29 cellular contexts compared by ENCODE assay signal in the genomic region with DNA sequence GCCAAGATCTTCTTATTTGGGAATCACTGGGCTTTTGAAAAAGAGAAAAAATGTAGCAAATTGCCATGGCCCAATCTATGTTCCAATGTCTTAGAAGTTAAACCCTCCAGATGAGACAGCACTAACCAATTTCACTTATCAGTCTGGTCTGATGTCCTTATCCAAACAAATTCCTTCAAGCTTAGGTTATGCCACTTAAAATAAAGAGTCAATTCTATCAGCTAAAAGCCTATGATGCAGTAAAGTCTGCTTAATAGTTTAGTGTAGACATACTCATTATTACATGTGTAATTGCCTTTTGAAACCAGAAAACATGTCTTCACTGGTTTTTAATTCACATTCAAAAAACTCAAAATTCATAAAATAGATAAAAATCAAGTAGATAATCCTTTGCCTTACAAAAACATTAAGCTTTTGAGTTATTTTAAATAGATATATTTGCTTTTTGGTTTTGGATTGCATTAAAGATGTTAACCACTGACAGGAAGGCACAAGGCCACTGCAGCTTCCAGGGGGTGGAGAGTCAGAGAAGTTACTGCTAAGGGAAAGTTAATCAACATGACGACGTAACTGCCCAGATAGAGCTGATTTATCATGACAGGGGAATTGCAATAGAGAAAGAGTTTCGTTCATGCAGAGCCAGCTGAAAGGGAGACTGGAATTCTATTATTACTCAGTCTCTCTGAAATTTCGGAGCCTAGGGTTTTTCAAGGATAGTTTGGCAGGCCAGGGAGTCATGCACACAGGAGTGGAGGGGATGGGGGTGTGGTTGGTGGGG.
"Had no signal": no experiment of that assay in that cellular context is flagged by ENCODE, and none has a peak within 500 bp of the region (broad histone marks: within the 10 kb centered on the region; RNA-seq: fewer than 3 reads in every experiment).

No MANE protein-coding gene starts in this region.

- H3K27me3 ChIP-seq: brain microvascular endothelial cell, neural progenitor cell, vagina had no signal

- H3K27ac ChIP-seq: brain microvascular endothelial cell, foreskin keratinocyte, heart right ventricle, left ventricle myocardium inferior, neural progenitor cell, parathyroid adenoma, psoas muscle, sigmoid colon, vagina had no signal

- DNase-seq: activated CD4-positive, alpha-beta T cell treated with anti-CD3 and anti-CD28 coated beads for 36 hours; activated CD4-positive, CD25-positive, alpha-beta regulatory T cell; activated CD8-positive, alpha-beta memory T cell treated with anti-CD3 and anti-CD28 coated beads, Interleukin-2, amount 10 ng/mL, durations not matched to agents 7 days and 5 days; activated CD8-positive, alpha-beta T cell treated with anti-CD3 and anti-CD28 coated beads, Interleukin-2, amount 10 ng/mL, durations not matched to agents 7 days and 5 days; activated naive CD4-positive, alpha-beta T cell treated with Interleukin-2 at 50 U/mL for 16 hours; activated T-cell treated with anti-CD3 and anti-CD28 coated beads, Interleukin-2, amount 50 U/mL, for 72 hours; aorta; brain microvascular endothelial cell; foreskin keratinocyte; heart right ventricle; left ventricle myocardium inferior; midbrain; naive thymus-derived CD4-positive, alpha-beta T cell; occipital lobe; psoas muscle; sigmoid colon; small intestine; stimulated activated CD4-positive, alpha-beta T cell treated with anti-CD3 and anti-CD28 coated beads, Interleukin-1b, Interleukin-23, amount 100 ng/mL, for 48 hours; stimulated activated CD4-positive, alpha-beta T cell treated with anti-CD3 and anti-CD28 coated beads, Interleukin-4, amount 100 ng/mL, for 4 hours; stimulated activated CD8-positive, alpha-beta memory T cell treated with anti-CD3 and anti-CD28 coated beads, Interleukin-4, amount 100 ng/mL, for 48 hours; stimulated activated naive CD8-positive, alpha-beta T cell treated with anti-CD3 and anti-CD28 coated beads, Interleukin-15, amount 100 ng/mL, for 72 hours; substantia nigra had no signal

- H3K9me3 Mint-ChIP-seq: neural progenitor cell; stimulated activated naive CD8-positive, alpha-beta T cell treated with anti-CD3 and anti-CD28 coated beads, Interleukin-15, amount 100 ng/mL, for 72 hours; type B pancreatic cell had no signal

- H3K27ac Mint-ChIP-seq: activated CD4-positive, alpha-beta T cell treated with anti-CD3 and anti-CD28 coated beads for 36 hours; activated CD8-positive, alpha-beta memory T cell treated with anti-CD3 and anti-CD28 coated beads, Interleukin-2, amount 10 ng/mL, durations not matched to agents 7 days and 5 days; activated CD8-positive, alpha-beta T cell treated with anti-CD3 and anti-CD28 coated beads, Interleukin-2, amount 10 ng/mL, durations not matched to agents 7 days and 5 days; activated naive CD8-positive, alpha-beta T cell; activated T-cell treated with anti-CD3 and anti-CD28 coated beads, Interleukin-2, amount 50 U/mL, for 72 hours; naive thymus-derived CD4-positive, alpha-beta T cell; neural progenitor cell; stimulated activated memory B cell treated with anti-CD40 and anti-IgM and Interleukin-4, amounts not matched to agents 10 μg/mL and 1 μg/mL and 100 μg/mL, for 72 hours; stimulated activated naive CD8-positive, alpha-beta T cell treated with anti-CD3 and anti-CD28 coated beads, Interleukin-15, amount 100 ng/mL, for 72 hours; type B pancreatic cell had no signal

- H3K4me1 Mint-ChIP-seq: activated CD4-positive, alpha-beta T cell treated with anti-CD3 and anti-CD28 coated beads for 36 hours; activated CD8-positive, alpha-beta memory T cell treated with anti-CD3 and anti-CD28 coated beads, Interleukin-2, amount 10 ng/mL, durations not matched to agents 7 days and 5 days; naive thymus-derived CD4-positive, alpha-beta T cell; neural progenitor cell; stimulated activated memory B cell treated with anti-CD40 and anti-IgM and Interleukin-4, amounts not matched to agents 10 μg/mL and 1 μg/mL and 100 μg/mL, for 72 hours; stimulated activated naive CD8-positive, alpha-beta T cell treated with anti-CD3 and anti-CD28 coated beads, Interleukin-15, amount 100 ng/mL, for 72 hours had no signal

- H2AFZ ChIP-seq: neural progenitor cell, parathyroid adenoma had no signal

- H3K36me3 ChIP-seq: brain microvascular endothelial cell, heart right ventricle, left ventricle myocardium inferior, neural progenitor cell, sigmoid colon, vagina had no signal

- H3K79me2 ChIP-seq: parathyroid adenoma had no signal

- H3K4me1 ChIP-seq: foreskin keratinocyte, heart right ventricle, left ventricle myocardium inferior, neural progenitor cell, parathyroid adenoma, psoas muscle, sigmoid colon, vagina had no signal

- H3K9me3 ChIP-seq: left ventricle myocardium inferior, psoas muscle, sigmoid colon, vagina had no signal

- H3K4me3 Mint-ChIP-seq: activated CD4-positive, alpha-beta T cell treated with anti-CD3 and anti-CD28 coated beads for 36 hours; activated CD8-positive, alpha-beta memory T cell treated with anti-CD3 and anti-CD28 coated beads, Interleukin-2, amount 10 ng/mL, durations not matched to agents 7 days and 5 days; activated CD8-positive, alpha-beta T cell treated with anti-CD3 and anti-CD28 coated beads, Interleukin-2, amount 10 ng/mL, durations not matched to agents 7 days and 5 days; activated naive CD8-positive, alpha-beta T cell; activated T-cell treated with anti-CD3 and anti-CD28 coated beads, Interleukin-2, amount 50 U/mL, for 72 hours; naive thymus-derived CD4-positive, alpha-beta T cell; neural progenitor cell; stimulated activated memory B cell treated with anti-CD40 and anti-IgM and Interleukin-4, amounts not matched to agents 10 μg/mL and 1 μg/mL and 100 μg/mL, for 72 hours; stimulated activated naive CD8-positive, alpha-beta T cell treated with anti-CD3 and anti-CD28 coated beads, Interleukin-15, amount 100 ng/mL, for 72 hours; type B pancreatic cell had no signal

- H3K36me3 Mint-ChIP-seq: activated CD8-positive, alpha-beta memory T cell treated with anti-CD3 and anti-CD28 coated beads, Interleukin-2, amount 10 ng/mL, durations not matched to agents 7 days and 5 days; activated naive CD8-positive, alpha-beta T cell; naive thymus-derived CD4-positive, alpha-beta T cell; stimulated activated memory B cell treated with anti-CD40 and anti-IgM and Interleukin-4, amounts not matched to agents 10 μg/mL and 1 μg/mL and 100 μg/mL, for 72 hours; type B pancreatic cell had no signal

- H3K9ac ChIP-seq: neural progenitor cell, parathyroid adenoma had no signal

- H3K4me3 ChIP-seq: heart right ventricle, left ventricle myocardium inferior, neural progenitor cell, psoas muscle, sigmoid colon, vagina had no signal

- H3K4me2 ChIP-seq: neural progenitor cell had no signal

- ATAC-seq: activated CD4-positive, alpha-beta T cell treated with anti-CD3 and anti-CD28 coated beads for 36 hours; activated CD8-positive, alpha-beta memory T cell treated with anti-CD3 and anti-CD28 coated beads, Interleukin-2, amount 10 ng/mL, durations not matched to agents 7 days and 5 days; activated CD8-positive, alpha-beta T cell treated with anti-CD3 and anti-CD28 coated beads, Interleukin-2, amount 10 ng/mL, durations not matched to agents 7 days and 5 days; activated T-cell treated with anti-CD3 and anti-CD28 coated beads, Interleukin-2, amount 50 U/mL, for 72 hours; esophagus mucosa; foreskin keratinocyte; heart right ventricle; naive thymus-derived CD4-positive, alpha-beta T cell; psoas muscle; stimulated activated memory B cell treated with anti-CD40 and anti-IgM and Interleukin-4, amounts not matched to agents 10 μg/mL and 1 μg/mL and 100 μg/mL, for 72 hours; stimulated activated naive CD8-positive, alpha-beta T cell treated with anti-CD3 and anti-CD28 coated beads, Interleukin-15, amount 100 ng/mL, for 72 hours had no signal
